19 cellular contexts compared by ENCODE assay signal in genomic region chr12:125111403-125111802, GRCh38. TPM values are rescaled to one million over a fixed set of nuclear protein-coding genes. Genes with fewer than 3 reads are reported as not detected.
DNase-seq lines count a peak whose midpoint lies in the region; ATAC-seq, FAIRE-seq and TF ChIP-seq lines count a peak whose summit lies in the region.
"Had no signal": no experiment of that assay in that cellular context is flagged by ENCODE, and none has a peak within 500 bp of the region (broad histone marks: within the 10 kb centered on the region; RNA-seq: fewer than 3 reads in every experiment).

No MANE protein-coding gene starts in this region.

- H2BK5ac ChIP-seq in mesenchymal stem cell (ENCODE audit: low read depth, low read length, poor library complexity, severe bottlenecking), result no peak overlapping the region

- no peak overlapping the region for H4K8ac ChIP-seq in mesenchymal stem cell (ENCODE audit: low read length)

- no peaks in the 10 kb centered on the region for H3K9me3 ChIP-seq in OCI-LY7 (ENCODE audit: low read length)
- no peaks in the 10 kb centered on the region for H3K9me3 ChIP-seq in GM12878 (replicated peaks; ENCODE audit: control insufficient read depth, insufficient read depth, low read length)
- no peaks in the 10 kb centered on the region for H3K9me3 ChIP-seq in mesenchymal stem cell (ENCODE audit: control insufficient read depth, low read length)
- H3K9me3 ChIP-seq: Peyer's patch had no signal

- H3K9me2 ChIP-seq in OCI-LY7 (ENCODE audit: insufficient read depth, low read length), result no peaks in the 10 kb centered on the region

- no peaks in the 10 kb centered on the region for H4K20me1 ChIP-seq in OCI-LY7 (ENCODE audit: insufficient read depth, low read length)
- no peaks in the 10 kb centered on the region for H4K20me1 ChIP-seq in GM12878 (ENCODE audit: control insufficient read depth, insufficient read depth)

- no peak overlapping the region for H2BK12ac ChIP-seq in mesenchymal stem cell (ENCODE audit: low read length in 2 of 2)

- no peak overlapping the region for H3K4me3 ChIP-seq in OCI-LY7 (ENCODE audit: low read depth, low read length, poor library complexity, severe bottlenecking)
- no peak overlapping the region for H3K4me3 ChIP-seq in GM12878
- no peak overlapping the region for H3K4me3 ChIP-seq in fibroblast of the aortic adventitia (ENCODE audit: low read depth, low read length)
- no peak overlapping the region for H3K4me3 ChIP-seq in mesenchymal stem cell (ENCODE audit: insufficient read depth in 1 of 2, low read depth in 1 of 2, low read length in 2 of 2)
- H3K4me3 ChIP-seq: Peyer's patch had no signal

- TF ChIP-seq CTCF in OCI-LY7 (conservative IDR thresholded peaks at IDR 0.05; ENCODE audit: low read length) (no peak), GM12878 (IDR thresholded peaks at IDR 0.05 in 2 of 3, conservative IDR thresholded peaks at IDR 0.05 in 1 of 3; ENCODE audit: control insufficient read depth in 2 of 3, extremely low read depth in 1 of 3, insufficient read depth in 1 of 3, low read depth in 3 of 3, low read length in 3 of 3) (no peak), fibroblast of the aortic adventitia (IDR thresholded peaks at IDR 0.05; ENCODE audit: insufficient read depth, low read length) (no peak)

- TF ChIP-seq POLR2A in GM12878 (IDR thresholded peaks at IDR 0.05; ENCODE audit: low read depth, low read length), result no peak

- RAD21 ChIA-PET in GM12878 (lab: Charles Lee; ENCODE audit: unreplicated experiment), result no interaction called here

- FAIRE-seq in GM12878 (lab: Jason Lieb, UNC), result no peak
- FAIRE-seq: HepG2 had no signal

- H3K36me3 ChIP-seq in OCI-LY7 (ENCODE audit: insufficient read depth, low read length), result no peaks in the 10 kb centered on the region
- H3K36me3 ChIP-seq in GM12878 (ENCODE audit: control insufficient read depth in 2 of 2, insufficient read depth in 2 of 2, low read length in 1 of 2), result peaks cover 10 to 17% of the 10 kb centered on the region in 2 experiments
- H3K36me3 ChIP-seq in mesenchymal stem cell (ENCODE audit: control insufficient read depth in 1 of 2, insufficient read depth in 2 of 2, low read depth in 1 of 2, low read length in 2 of 2), result peaks cover 46 to 64% of the 10 kb centered on the region in 2 experiments

- POLR2A ChIA-PET in OCI-LY7 (lab: Charles Lee) (interaction anchor here (0.6 kb wide), 1 partner anchor 28 kb away, joined by 3 read pairs; no protein-coding TSS in a partner anchor), GM12878 (lab: Charles Lee) (no interaction called here)

- H3K4me1 ChIP-seq in OCI-LY7 (ENCODE audit: insufficient read depth, low read length, poor library complexity, severe bottlenecking) (no peaks in the 10 kb centered on the region), GM12878 (ENCODE audit: control insufficient read depth, insufficient read depth, low read length) (no peaks in the 10 kb centered on the region), mesenchymal stem cell (ENCODE audit: control insufficient read depth, insufficient read depth, low read depth, low read length) (peaks cover 1% of the 10 kb centered on the region)
- H3K4me1 ChIP-seq: Peyer's patch had no signal

- no peak overlapping the region for H3K14ac ChIP-seq in mesenchymal stem cell (ENCODE audit: low read length in 2 of 2)

- no peak for TF ChIP-seq RAD21 in GM12878 (IDR thresholded peaks at IDR 0.05; ENCODE audit: insufficient read depth, low read depth, low read length)

- ATAC-seq in GM12878, result no peak
- ATAC-seq: HepG2, Right ventricle myocardium inferior had no signal

- SMC1A ChIA-PET in GM12878 (lab: Charles Lee; ENCODE audit: uncharacterized antibody, unreplicated experiment), result no interaction called here

- no peak overlapping the region for H2AK5ac ChIP-seq in mesenchymal stem cell (ENCODE audit: low read length, severe bottlenecking)

- no peak overlapping the region for H3K18ac ChIP-seq in mesenchymal stem cell (ENCODE audit: low read depth in 1 of 2, low read length in 2 of 2)

- no peak overlapping the region for H2BK120ac ChIP-seq in mesenchymal stem cell (ENCODE audit: low read depth, low read length)

- no peak overlapping the region for H3K4ac ChIP-seq in mesenchymal stem cell (ENCODE audit: low read depth in 1 of 2, low read length in 2 of 2)

- H3K9ac ChIP-seq in GM12878 (ENCODE audit: control insufficient read depth, insufficient read depth, low read length) (no peak overlapping the region), mesenchymal stem cell (ENCODE audit: low read length) (no peak overlapping the region)
- H3K9ac ChIP-seq: KMS-11 had no signal

- intact Hi-C loops in OCI-LY7 (cut with micrococcal nuclease; ENCODE audit: unreplicated experiment) (no loop called here), GM12878 (cut with micrococcal nuclease; ENCODE audit: unreplicated experiment) (no loop called here)

- DNase-seq in OCI-LY7 (ENCODE audit: low spot score) (no peak), GM12878 (ENCODE audit: low read depth, low spot score) (no peak), fibroblast of the aortic adventitia (ENCODE audit: low read depth) (peak; percentile 70), NCI-H1092 treated with DMSO at 0.1 percent for 48 hours (lab: John Stamatoyannopoulos, UW) (no peak), mesenchymal stem cell (no peak), NCI-H187 treated with DMSO at 0.1 percent for 48 hours (lab: John Stamatoyannopoulos, UW) (no peak), DMS114 treated with DMSO at 0.1 percent for 48 hours (lab: John Stamatoyannopoulos, UW; ENCODE audit: unreplicated experiment) (no peak)
- DNase-seq: ACHN, AML-193, DMS 273 treated with DMSO at 0.1 percent for 48 hours, GDM1, NCI-H1436 treated with DMSO at 0.1 percent for 48 hours, NCI-H2171, NCI-H526 treated with DMSO at 0.1 percent for 48 hours, Peyer's patch, SW 1271 had no signal

- no peak overlapping the region for H3K23ac ChIP-seq in mesenchymal stem cell (ENCODE audit: low read length in 2 of 2)

- H3K79me1 ChIP-seq in mesenchymal stem cell (replicated peaks; ENCODE audit: low read length, poor library complexity, severe bottlenecking), result peaks cover 8% of the 10 kb centered on the region

- no peak overlapping the region for H4K91ac ChIP-seq in mesenchymal stem cell (ENCODE audit: low read length)

- WGBS in GM12878 (ENCODE audit: insufficient coverage, insufficient replicate concordance, low lambda C conversion rate, missing lambda C conversion rate), result 95% methylated on average over 3 of the region's 3 CpGs
- 89% methylated on average over 2 of the region's 3 CpGs for WGBS in mesenchymal stem cell

- H3K27me3 ChIP-seq in GM12878 (replicated peaks in 1 of 2; ENCODE audit: control insufficient read depth in 2 of 2, insufficient read depth in 2 of 2, low read length in 1 of 2), result no peaks in the 10 kb centered on the region
- no peaks in the 10 kb centered on the region for H3K27me3 ChIP-seq in mesenchymal stem cell (ENCODE audit: control insufficient read depth in 1 of 2, insufficient read depth in 1 of 2, low read length in 2 of 2)
- H3K27me3 ChIP-seq: Peyer's patch had no signal

- H2AFZ ChIP-seq in OCI-LY7 (ENCODE audit: low read length) (no peak overlapping the region), GM12878 (ENCODE audit: control insufficient read depth, low read depth, low read length) (no peak overlapping the region), mesenchymal stem cell (ENCODE audit: low read depth, low read length) (no peak overlapping the region)

- no peak overlapping the region for H3K27ac ChIP-seq in OCI-LY7 (ENCODE audit: low read depth, low read length, poor library complexity, severe bottlenecking)
- H3K27ac ChIP-seq in GM12878 (ENCODE audit: control insufficient read depth, insufficient read depth), result no peak overlapping the region
- H3K27ac ChIP-seq in mesenchymal stem cell (ENCODE audit: low read length, poor library complexity, severe bottlenecking), result no peak overlapping the region
- H3K27ac ChIP-seq: KMS-11, Peyer's patch had no signal

- H3K79me2 ChIP-seq in OCI-LY7 (ENCODE audit: insufficient read depth, low read depth, low read length) (no peaks in the 10 kb centered on the region), GM12878 (ENCODE audit: control insufficient read depth, insufficient read depth, low read length) (no peaks in the 10 kb centered on the region)

- CTCF ChIA-PET in OCI-LY7 (lab: Charles Lee; ENCODE audit: unreplicated experiment), result no interaction called here
- CTCF ChIA-PET in GM12878 (lab: Yijun Ruan, JAX), result no interaction called here

- H3K4me2 ChIP-seq in OCI-LY7 (ENCODE audit: low read length) (no peak overlapping the region), GM12878 (ENCODE audit: control insufficient read depth, insufficient read depth) (no peak overlapping the region), mesenchymal stem cell (ENCODE audit: low read length, poor library complexity, severe bottlenecking) (no peak overlapping the region)
- H3K4me2 ChIP-seq: KMS-11 had no signal

- H2BK15ac ChIP-seq in mesenchymal stem cell (ENCODE audit: low read depth, poor library complexity, severe bottlenecking), result no peak overlapping the region

- BruUV-seq in OCI-LY7 (replicated peaks; lab: Mats Ljungman, UMichigan) (TSS peak; percentile 26), GM12878 (replicated peaks; lab: Mats Ljungman, UMichigan) (TSS peak; percentile 33)

- in situ Hi-C loops in GM12878 (cut with MboI), result no loop called here

- no peak for TF ChIP-seq EP300 in GM12878 (IDR thresholded peaks at IDR 0.05; ENCODE audit: borderline replicate concordance in 1 of 2, control insufficient read depth in 1 of 2, low read depth in 2 of 2, low read length in 2 of 2)

RNA-seq across cellular contexts. Expression of gene AACS, which starts 46.2 kb away (rescaled TPM):
- total RNA-seq in OCI-LY7 (2014; rRNA removed; shearing (Covaris generic)), result 10.2 and 12.0 TPM in 2 replicates
- total RNA-seq in OCI-LY7 (2022) (24.6 and 26.3 TPM in 2 replicates), GM12878 (2014; rRNA removed) (20.8 and 23.7 TPM in 2 replicates), GM12878 (2014; rRNA removed; fragmentation: Illumina TruSeq; extraction: Trizol) (12.0 TPM in 2 replicates), GM12878 (2021) (31.8 and 34.0 TPM in 2 replicates), fibroblast of the aortic adventitia (ENCODE audit: low replicate concordance) (12.0 and 25.1 TPM in 2 replicates)
- total RNA-seq in GM12878 (2013; cell fraction: nucleolus; rRNA removed), result 34.6 and 37.3 TPM in 2 replicates
- 13.1 TPM for polyA plus RNA-seq in GM12878 (2011; ENCODE audit: low read depth)
- polyA plus RNA-seq in GM12878 (2011; rRNA removed) (11.2 and 14.8 TPM in 2 replicates), GM12878 (2014; fragmentation: Illumina TruSeq; extraction: Trizol) (9.9 and 20.6 TPM in 2 replicates), GM12878 (2014; fragmentation: Nextera tagmentation; extraction: Ambion mirVana) (10 to 100 TPM; 10.1 to 13.6 TPM), GM12878 (2014; rRNA removed) (20.5 and 21.5 TPM in 2 replicates), GM12878 (2016; fragmentation: Nextera tagmentation; extraction: Ambion mirVana) (10 to 100 TPM; 24.9 to 29.5 TPM)
- polyA plus RNA-seq in GM12878 (2011; cell fraction: cytosol; rRNA removed), result 15.5 and 18.3 TPM in 2 replicates
- 35.1 and 45.5 TPM in 2 replicates for polyA plus RNA-seq in GM12878 (2011; cell fraction: nucleus; rRNA removed)
- polyA plus RNA-seq in GM12878 (2012), result 18.4 and 21.6 TPM in 2 replicates
- polyA minus RNA-seq in GM12878 (2011; rRNA and poly(A)+ RNA removed), result 24.7 and 25.5 TPM in 2 replicates
- 7.9 and 9.4 TPM in 2 replicates for polyA minus RNA-seq in GM12878 (2011; cell fraction: cytosol; rRNA and poly(A)+ RNA removed)
- 10.2 and 21.0 TPM in 2 replicates for polyA minus RNA-seq in GM12878 (2011; cell fraction: nucleus; rRNA and poly(A)+ RNA removed)
- polyA plus RNA-seq in mesenchymal stem cell (2013, experiment 1 of 2), result 12.6 TPM
- 12.4 TPM for polyA plus RNA-seq in mesenchymal stem cell (2013, experiment 2 of 2)
